In genomic region chr10:118106426-118106825, GRCh38 we compare ENCODE assay signal across 10 cellular contexts. TPM values are rescaled to one million over a fixed set of nuclear protein-coding genes. Genes with fewer than 3 reads are reported as not detected.
DNase-seq lines count a peak whose midpoint lies in the region; ATAC-seq, FAIRE-seq and TF ChIP-seq lines count a peak whose summit lies in the region.
"Had no signal": no experiment of that assay in that cellular context is flagged by ENCODE, and none has a peak within 500 bp of the region (broad histone marks: within the 10 kb centered on the region; RNA-seq: fewer than 3 reads in every experiment).

No MANE protein-coding gene starts in this region.

- no peaks in the 10 kb centered on the region for H3K4me1 ChIP-seq in right lobe of liver
- H3K4me1 ChIP-seq in esophagus muscularis mucosa = no peaks in the 10 kb centered on the region

- FAIRE-seq in D721Med (lab: Jason Lieb, UNC) = no peak

- TF ChIP-seq EP300 in esophagus muscularis mucosa (IDR thresholded peaks at IDR 0.05) = no peak

- TF ChIP-seq POLR2A in right lobe of liver (IDR thresholded peaks at IDR 0.05) (no peak), esophagus muscularis mucosa (IDR thresholded peaks at IDR 0.05; ENCODE audit: low read depth) (no peak)

- no peak overlapping the region for H3K27ac Mint-ChIP-seq in stimulated activated memory B cell treated with anti-CD40 and anti-IgM and Interleukin-4, amounts not matched to agents 10 μg/mL and 1 μg/mL and 100 μg/mL, for 72 hours
- H3K27ac Mint-ChIP-seq: activated T-helper 17 cell treated with anti-CD3 and anti-CD28 coated beads, Interleukin-2, amount 50 U/mL, for 72 hours had no signal

- WGBS in right lobe of liver (ENCODE audit: insufficient coverage, low coverage, low lambda C conversion rate, missing lambda C conversion rate) = 34% methylated on average over 3 of the region's 3 CpGs
- WGBS in esophagus muscularis mucosa = 63% methylated on average over 3 of the region's 3 CpGs

- intact Hi-C loops in right lobe of liver (cut with DNase I) (no loop called here), esophagus muscularis mucosa (cut with DNase I) (loop anchor here (5.0 kb wide), 1 partner anchor 136 kb away; no protein-coding TSS in a partner anchor)

- DNase-seq in D721Med (ENCODE audit: insufficient read length, low spot score) = no peak
- DNase-seq in HPDE6-E6E7 (ENCODE audit: extremely low spot score) = peak; percentile 6
- DNase-seq in astrocyte of the hippocampus (ENCODE audit: low read depth, low spot score) = peak; percentile 52
- no peak for DNase-seq in right lobe of liver
- DNase-seq in esophagus muscularis mucosa (ENCODE audit: extremely low spot score) = no peak
- no peak for DNase-seq in activated T-cell treated with anti-CD3 and anti-CD28 coated beads for 4 hours
- no peak for DNase-seq in hypothalamus (lab: John Stamatoyannopoulos, UW)

- H3K4me3 Mint-ChIP-seq in stimulated activated memory B cell treated with anti-CD40 and anti-IgM and Interleukin-4, amounts not matched to agents 10 μg/mL and 1 μg/mL and 100 μg/mL, for 72 hours = no peak overlapping the region
- H3K4me3 Mint-ChIP-seq: activated T-helper 17 cell treated with anti-CD3 and anti-CD28 coated beads, Interleukin-2, amount 50 U/mL, for 72 hours had no signal

- H3K9me3 ChIP-seq in right lobe of liver = no peaks in the 10 kb centered on the region
- no peaks in the 10 kb centered on the region for H3K9me3 ChIP-seq in esophagus muscularis mucosa
- H3K9me3 ChIP-seq: neutrophil had no signal

- H3K9me3 Mint-ChIP-seq in stimulated activated memory B cell treated with anti-CD40 and anti-IgM and Interleukin-4, amounts not matched to agents 10 μg/mL and 1 μg/mL and 100 μg/mL, for 72 hours = no peaks in the 10 kb centered on the region
- H3K9me3 Mint-ChIP-seq: activated T-helper 17 cell treated with anti-CD3 and anti-CD28 coated beads, Interleukin-2, amount 50 U/mL, for 72 hours had no signal

- peaks cover 29% of the 10 kb centered on the region for H3K27me3 Mint-ChIP-seq in stimulated activated memory B cell treated with anti-CD40 and anti-IgM and Interleukin-4, amounts not matched to agents 10 μg/mL and 1 μg/mL and 100 μg/mL, for 72 hours

- peak in 3 of 4 donors; percentile 38 to 51 (median 48) for ATAC-seq in right lobe of liver
- no peak for ATAC-seq in stimulated activated memory B cell treated with anti-CD40 and anti-IgM and Interleukin-4, amounts not matched to agents 10 μg/mL and 1 μg/mL and 100 μg/mL, for 72 hours
- ATAC-seq: activated T-helper 17 cell treated with anti-CD3 and anti-CD28 coated beads, Interleukin-2, amount 50 U/mL, for 72 hours had no signal

- no peak overlapping the region for H3K4me3 ChIP-seq in right lobe of liver
- no peak overlapping the region for H3K4me3 ChIP-seq in esophagus muscularis mucosa

- H3K27me3 ChIP-seq in right lobe of liver = no peaks in the 10 kb centered on the region
- H3K27me3 ChIP-seq in esophagus muscularis mucosa = no peaks in the 10 kb centered on the region

- no peaks in the 10 kb centered on the region for H3K36me3 ChIP-seq in right lobe of liver
- H3K36me3 ChIP-seq in esophagus muscularis mucosa = no peaks in the 10 kb centered on the region
- H3K36me3 ChIP-seq: neutrophil had no signal

- H3K36me3 Mint-ChIP-seq in stimulated activated memory B cell treated with anti-CD40 and anti-IgM and Interleukin-4, amounts not matched to agents 10 μg/mL and 1 μg/mL and 100 μg/mL, for 72 hours = no peaks in the 10 kb centered on the region

- TF ChIP-seq CTCF in D721Med (IDR thresholded peaks at IDR 0.05; ENCODE audit: insufficient read depth, missing control alignments) (peak; percentile 64), right lobe of liver (IDR thresholded peaks at IDR 0.05) (peak; percentile 12 to 41 (median 26)), esophagus muscularis mucosa (IDR thresholded peaks at IDR 0.05) (peak in 1 of 3 experiments; percentile 23)

- H3K27ac ChIP-seq in right lobe of liver (no peak overlapping the region), esophagus muscularis mucosa (replicated peaks in 1 of 4) (no peak overlapping the region)
- H3K27ac ChIP-seq: neutrophil had no signal

- H3K4me1 Mint-ChIP-seq in stimulated activated memory B cell treated with anti-CD40 and anti-IgM and Interleukin-4, amounts not matched to agents 10 μg/mL and 1 μg/mL and 100 μg/mL, for 72 hours = no peaks in the 10 kb centered on the region
- H3K4me1 Mint-ChIP-seq: activated T-helper 17 cell treated with anti-CD3 and anti-CD28 coated beads, Interleukin-2, amount 50 U/mL, for 72 hours had no signal

RNA-seq across cellular contexts. Expression of gene RAB11FIP2, which starts 59.7 kb away (rescaled TPM):
- total RNA-seq in right lobe of liver (10 to 100 TPM in 1 of 6 experiments, 1 to 10 TPM in 5; 5.3 to 14.3 (median 6.9) TPM), esophagus muscularis mucosa (10 to 100 TPM; 34.8 to 46.5 (median 38.8) TPM)

Comparison
In these comparisons a context has a peak if more than half of its experiments do, and no peak if none do; other contexts are left out.
1. DNase-seq: peak in HPDE6-E6E7 (single experiment) and astrocyte of the hippocampus (single experiment); none in D721Med (single experiment), right lobe of liver (0 of 3), esophagus muscularis mucosa (single experiment), activated T-cell treated with anti-CD3 and anti-CD28 coated beads for 4 hours (single experiment) and hypothalamus (0 of 51).